24 cellular contexts compared by ENCODE assay signal in genomic region chr15:39272901-39273300, GRCh38.
"Had no signal": no experiment of that assay in that cellular context is flagged by ENCODE, and none has a peak within 500 bp of the region (broad histone marks: within the 10 kb centered on the region; RNA-seq: fewer than 3 reads in every experiment).

No MANE protein-coding gene starts in this region.

- H3K9me3 ChIP-seq: gastrocnemius medialis, left lung, lower lobe of right lung, tibial nerve had no signal

- DNase-seq: activated CD4-positive, alpha-beta T cell treated with anti-CD3 and anti-CD28 coated beads for 4 hours; activated CD4-positive, alpha-beta T cell treated with anti-CD3 and anti-CD28 coated beads, Interleukin-2, amount 50 U/mL, for 4 hours; activated effector memory CD4-positive, alpha-beta T cell treated with Interleukin-2 at 50 U/mL for 16 hours; activated naive CD4-positive, alpha-beta T cell treated with Interleukin-2 at 50 U/mL for 16 hours; activated T-cell treated with anti-CD3 and anti-CD28 coated beads for 4 hours; activated T-cell treated with anti-CD3 and anti-CD28 coated beads, Interleukin-2, amount 50 U/mL, for 72 hours; anterior cingulate cortex; cerebellar nuclear complex; cortex of kidney; effector memory CD8-positive, alpha-beta T cell; erythroblast; gastrocnemius medialis; glutamatergic neuron; left lung; lower lobe of right lung; mesenchymal stem cell; stimulated activated CD4-positive, alpha-beta T cell treated with anti-CD3 and anti-CD28 coated beads, Interleukin-1b, Interleukin-23, amount 100 ng/mL, for 48 hours; stimulated activated CD4-positive, alpha-beta T cell treated with anti-CD3 and anti-CD28 coated beads, Interleukin-4, amount 100 ng/mL, for 4 hours; stimulated activated CD8-positive, alpha-beta memory T cell treated with anti-CD3 and anti-CD28 coated beads, Interleukin-4, amount 100 ng/mL, for 48 hours; stimulated activated naive B cell treated with anti-CD40 and anti-IgM and Interleukin-4, amounts not matched to agents 10 μg/mL and 1 μg/mL and 100 μg/mL, for 72 hours had no signal

- H3K4me2 ChIP-seq: smooth muscle cell had no signal

- H3K27me3 ChIP-seq: cardiac muscle cell, gastrocnemius medialis, tibial nerve had no signal

- ATAC-seq: activated T-cell treated with anti-CD3 and anti-CD28 coated beads, Interleukin-2, amount 50 U/mL, for 72 hours; effector memory CD8-positive, alpha-beta T cell; gastrocnemius medialis; sciatic nerve; stimulated activated naive B cell treated with anti-CD40 and anti-IgM and Interleukin-4, amounts not matched to agents 10 μg/mL and 1 μg/mL and 100 μg/mL, for 72 hours had no signal

- H3K4me1 ChIP-seq: gastrocnemius medialis, left lung, lower lobe of right lung had no signal

- H3K36me3 ChIP-seq: cardiac muscle cell, gastrocnemius medialis, left lung, lower lobe of right lung, tibial nerve had no signal

- H3K4me3 ChIP-seq: cardiac muscle cell, gastrocnemius medialis, left lung, lower lobe of right lung, smooth muscle cell, tibial nerve had no signal

- H3K27ac ChIP-seq: cardiac muscle cell, gastrocnemius medialis, tibial nerve had no signal
